Comparison of ENCODE assay signal across 8 cellular contexts in genomic region chr4:139300431-139301142, GRCh38. TPM values are rescaled to one million over a fixed set of nuclear protein-coding genes. Genes with fewer than 3 reads are reported as not detected.
DNase-seq lines count a peak whose midpoint lies in the region; ATAC-seq and TF ChIP-seq lines count a peak whose summit lies in the region.

No MANE protein-coding gene starts in this region.

- H3K27me3 ChIP-seq in SU-DHL-6 (ENCODE audit: low read length) (no peaks in the 10 kb centered on the region), esophagus muscularis mucosa (no peaks in the 10 kb centered on the region)

- DNase-seq in CD14-positive monocyte (ENCODE audit: low spot score): no peak
- no peak for DNase-seq in esophagus muscularis mucosa (ENCODE audit: extremely low spot score)
- peak; percentile 21 for DNase-seq in natural killer cell
- no peak for DNase-seq in DMS153 treated with DMSO at 0.1 percent for 48 hours (lab: John Stamatoyannopoulos, UW; ENCODE audit: unreplicated experiment)
- no peak for DNase-seq in GM19240 (ENCODE audit: insufficient read length, low spot score)

- H3K79me2 ChIP-seq in SU-DHL-6 (ENCODE audit: insufficient read depth, low read length): peaks cover 42% of the 10 kb centered on the region

- H3K27me3 Mint-ChIP-seq in CD14-positive monocyte (ENCODE audit: low read depth in 3 of 3) (no peaks in the 10 kb centered on the region), natural killer cell (ENCODE audit: low read depth in 2 of 2) (no peaks in the 10 kb centered on the region)

- peaks cover 5% of the 10 kb centered on the region; the same call in 1 of the 2 replicates for H3F3A ChIP-seq in SU-DHL-6 (ENCODE audit: insufficient read depth)

- H3K36me3 Mint-ChIP-seq in CD14-positive monocyte (peaks cover 3 to 9% of the 10 kb centered on the region in 2 donors), natural killer cell (no peaks in the 10 kb centered on the region)

- peak overlapping the region; percentile 86 for H2AFZ ChIP-seq in SU-DHL-6 (ENCODE audit: low read depth, low read length, severe bottlenecking)

- intact Hi-C loops in CD14-positive monocyte (cut with micrococcal nuclease) (loop anchor here (5.0 to 10.0 kb wide), 2 partner anchors 123 to 254 kb away; partner anchors contain the start of genes ELF2 (in 2 of the 2) and SETD7 (in 1 of the 2)), esophagus muscularis mucosa (cut with DNase I) (loop anchor here (5.0 kb wide), 1 partner anchor 283 kb away; the partner anchor contains the start of gene NOCT), natural killer cell (cut with micrococcal nuclease) (loop anchor here (1.0 to 5.0 kb wide), 5 partner anchors 34 to 1072 kb away; partner anchors contain the start of genes ELF2, NOCT and SCOC)

- H3K9me2 ChIP-seq in SU-DHL-6 (replicated peaks; ENCODE audit: insufficient read depth, low read length): no peaks in the 10 kb centered on the region

- peak overlapping the region; percentile 99 to 100 for H3K4me3 Mint-ChIP-seq in CD14-positive monocyte
- peak overlapping the region; percentile 97 for H3K4me3 Mint-ChIP-seq in natural killer cell

- H3K27ac ChIP-seq in SU-DHL-6 (ENCODE audit: low read depth, low read length): peak overlapping the region; percentile 81
- H3K27ac ChIP-seq in esophagus muscularis mucosa (replicated peaks in 1 of 4): peak overlapping the region; percentile 88 to 97 (median 93)

- peak overlapping the region; percentile 75 for H3K4me2 ChIP-seq in SU-DHL-6 (ENCODE audit: low read depth, low read length, poor library complexity, severe bottlenecking)

- H3K4me1 Mint-ChIP-seq in CD14-positive monocyte (peaks cover 49% of the 10 kb centered on the region), natural killer cell (peaks cover 44% of the 10 kb centered on the region in 2 donors)

- no peak for TF ChIP-seq CTCF in CD14-positive monocyte (IDR thresholded peaks at IDR 0.05)
- TF ChIP-seq CTCF in SU-DHL-6 (IDR thresholded peaks at IDR 0.05; ENCODE audit: insufficient read depth, low read length, poor library complexity, severe bottlenecking): no peak
- TF ChIP-seq CTCF in esophagus muscularis mucosa (IDR thresholded peaks at IDR 0.05): no peak
- TF ChIP-seq CTCF in natural killer cell (IDR thresholded peaks at IDR 0.05): no peak

- no peaks in the 10 kb centered on the region; the same call in 1 of the 2 replicates for H4K20me1 ChIP-seq in SU-DHL-6 (ENCODE audit: low read depth, low read length)

- peaks cover 19 to 68% (median 54%) of the 10 kb centered on the region in 4 donors for H3K4me1 ChIP-seq in esophagus muscularis mucosa

- H3K9ac ChIP-seq in SU-DHL-6 (ENCODE audit: low read length): peak overlapping the region; percentile 85

- H3K27ac Mint-ChIP-seq in CD14-positive monocyte (peak overlapping the region; percentile 97 to 100 (median 99)), natural killer cell (peak overlapping the region; percentile 95 to 98)

- H3K9me3 ChIP-seq in SU-DHL-6 (ENCODE audit: insufficient read depth, low read length) (no peaks in the 10 kb centered on the region), esophagus muscularis mucosa (no peaks in the 10 kb centered on the region)

- WGBS in esophagus muscularis mucosa: 2% methylated on average over 18 of the region's 18 CpGs

- no peak for TF ChIP-seq POLR2A in esophagus muscularis mucosa (IDR thresholded peaks at IDR 0.05; ENCODE audit: low read depth)

- no peak for TF ChIP-seq EP300 in esophagus muscularis mucosa (IDR thresholded peaks at IDR 0.05)

- no peaks in the 10 kb centered on the region for H3K36me3 ChIP-seq in SU-DHL-6 (ENCODE audit: low read length)
- peaks cover 0 to 6% (median 1%) of the 10 kb centered on the region in 4 donors for H3K36me3 ChIP-seq in esophagus muscularis mucosa

- H3K4me3 ChIP-seq in SU-DHL-6 (ENCODE audit: insufficient read depth, low read length, poor library complexity, severe bottlenecking): peak overlapping the region; percentile 65
- peak overlapping the region; percentile 82 to 99 (median 92) for H3K4me3 ChIP-seq in esophagus muscularis mucosa

- ATAC-seq in GM19324 (IDR thresholded peaks at IDR 0.05; ENCODE audit: low FRiP score, unreplicated experiment): peak; percentile 8
- ATAC-seq in HG03378 (IDR thresholded peaks at IDR 0.05; ENCODE audit: unreplicated experiment): peak; percentile 6
- peak in 2 of 3 donors; percentile 1 to 41 for ATAC-seq in natural killer cell

- H3K9me3 Mint-ChIP-seq in CD14-positive monocyte: peaks cover 0 to 4% (median 2%) of the 10 kb centered on the region in 7 donors
- H3K9me3 Mint-ChIP-seq in natural killer cell: no peaks in the 10 kb centered on the region

RNA-seq across cellular contexts. Expression of gene NAA15, which starts 0.7 kb away (rescaled TPM):
- polyA plus RNA-seq in CD14-positive monocyte: 10 to 100 TPM in 1 of 2 donors, 1 to 10 TPM in 1; 8.8 to 20.2 TPM
- total RNA-seq in esophagus muscularis mucosa (10 to 100 TPM; 21.0 to 32.1 (median 25.3) TPM), natural killer cell (10 to 100 TPM; 56.7 to 66.3 (median 61.9) TPM)

RNA-seq across cellular contexts. Expression of gene NDUFC1, which starts 1.7 kb away (rescaled TPM):
- 100 to 1,000 TPM; 123 to 134 TPM for polyA plus RNA-seq in CD14-positive monocyte
- total RNA-seq in esophagus muscularis mucosa (10 to 100 TPM; 45.7 to 52.8 (median 50.8) TPM), natural killer cell (10 to 100 TPM; 14.0 to 15.8 (median 14.3) TPM)

RNA-seq across cellular contexts. Expression of gene MGARP, which starts 20.6 kb away (rescaled TPM):
- polyA plus RNA-seq in CD14-positive monocyte: under 1 TPM in 1 of 2 donors, not detected in 1; 0.19 TPM
- total RNA-seq in esophagus muscularis mucosa: 1 to 10 TPM; 2.0 to 4.3 (median 3.4) TPM
- under 1 TPM; 0.35 to 0.78 (median 0.63) TPM for total RNA-seq in natural killer cell
